In the genomic region with DNA sequence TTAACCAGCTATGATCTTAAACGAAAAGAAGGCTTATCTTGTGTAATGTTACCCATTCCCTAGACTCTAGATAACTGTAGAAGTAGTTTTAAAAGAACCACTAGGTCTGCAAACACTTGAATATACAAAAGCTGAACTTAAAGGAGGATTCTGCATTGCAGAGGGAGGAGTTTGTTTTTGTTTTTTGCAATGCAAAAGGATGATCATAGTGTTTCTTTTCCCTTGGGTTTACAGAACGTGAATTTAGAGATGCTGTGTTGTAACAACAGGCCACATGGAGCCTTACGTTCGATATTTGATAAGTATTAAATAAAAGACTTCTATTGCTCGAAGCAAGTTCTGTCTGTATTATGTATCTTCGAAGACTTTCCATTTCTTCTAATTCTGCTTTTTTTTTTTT, we compare ENCODE assay signal across 8 cellular contexts.
DNase-seq lines count a peak whose midpoint lies in the region; ATAC-seq and TF ChIP-seq lines count a peak whose summit lies in the region.

No MANE protein-coding gene starts in this region.

- H2AFZ ChIP-seq in OCI-LY3 (ENCODE audit: low read depth, low read length), result no peak overlapping the region

- H3K4me3 ChIP-seq in OCI-LY3 (ENCODE audit: low read length) (peak overlapping the region; percentile 82), endocrine pancreas (ENCODE audit: control insufficient read depth, insufficient read depth, low read length) (peak overlapping the region; percentile 77)

- H3K36me3 ChIP-seq in OCI-LY3 (replicated peaks; ENCODE audit: low read depth, low read length) (peaks cover 23% of the 10 kb centered on the region), endocrine pancreas (ENCODE audit: control insufficient read depth, insufficient read depth, low read length) (no peaks in the 10 kb centered on the region)

- H3K4me1 Mint-ChIP-seq in Calu3 (ENCODE audit: low read depth, unreplicated experiment), result peaks cover 34% of the 10 kb centered on the region
- H3K4me1 Mint-ChIP-seq in neural crest cell, result peaks cover 14% of the 10 kb centered on the region

- BruUV-seq in Calu3 (replicated peaks; lab: Mats Ljungman, UMichigan), result TSS peak; percentile 42

- no peaks in the 10 kb centered on the region for H3K27me3 Mint-ChIP-seq in Calu3 (ENCODE audit: unreplicated experiment)
- H3K27me3 Mint-ChIP-seq in neural crest cell (ENCODE audit: low read depth), result no peaks in the 10 kb centered on the region

- intact Hi-C loops in Calu3 (cut with micrococcal nuclease; ENCODE audit: unreplicated experiment), result loop anchor here (10.0 kb wide), 1 partner anchor 152 kb away; no protein-coding TSS in a partner anchor

- H4K20me1 ChIP-seq in OCI-LY3 (ENCODE audit: insufficient read depth, low read length), result peaks cover 27% of the 10 kb centered on the region

- H3K79me2 ChIP-seq in OCI-LY3 (ENCODE audit: low read length), result peaks cover 58% of the 10 kb centered on the region

- no peaks in the 10 kb centered on the region for H3K9me3 Mint-ChIP-seq in Calu3 (ENCODE audit: low read depth, unreplicated experiment)
- no peaks in the 10 kb centered on the region for H3K9me3 Mint-ChIP-seq in neural crest cell

- TF ChIP-seq CTCF in Calu3 (IDR thresholded peaks at IDR 0.05; ENCODE audit: unreplicated experiment), result no peak
- no peak for TF ChIP-seq CTCF in OCI-LY3 (IDR thresholded peaks at IDR 0.05; ENCODE audit: low read depth, low read length)
- TF ChIP-seq CTCF in neural crest cell (conservative IDR thresholded peaks at IDR 0.05), result no peak
- no peak for TF ChIP-seq CTCF in omental fat pad (IDR thresholded peaks at IDR 0.05)

- no peaks in the 10 kb centered on the region for H3K27me3 ChIP-seq in OCI-LY3 (ENCODE audit: low read depth, low read length)
- no peaks in the 10 kb centered on the region for H3K27me3 ChIP-seq in endocrine pancreas (ENCODE audit: control insufficient read depth, insufficient read depth, low read length)

- H3K27ac Mint-ChIP-seq in Calu3 (ENCODE audit: unreplicated experiment) (peak overlapping the region; percentile 83), neural crest cell (ENCODE audit: unreplicated experiment) (no peak overlapping the region)

- H3K27ac ChIP-seq in OCI-LY3 (ENCODE audit: low read length), result no peak overlapping the region

- H3K9me3 ChIP-seq in OCI-LY3 (ENCODE audit: insufficient read depth, low read length) (no peaks in the 10 kb centered on the region), endocrine pancreas (ENCODE audit: control insufficient read depth, low read length) (no peaks in the 10 kb centered on the region)

- H3K36me3 Mint-ChIP-seq in Calu3 (ENCODE audit: insufficient read depth, unreplicated experiment) (peaks cover 38% of the 10 kb centered on the region), neural crest cell (ENCODE audit: low read depth) (no peaks in the 10 kb centered on the region)

- H3K9ac ChIP-seq in OCI-LY3 (ENCODE audit: low read length) (peak overlapping the region; percentile 70), endocrine pancreas (ENCODE audit: control insufficient read depth, insufficient read depth, low read length) (no peak overlapping the region)

- peak overlapping the region; percentile 100 for H3K4me3 Mint-ChIP-seq in Calu3 (ENCODE audit: low read depth, unreplicated experiment)
- H3K4me3 Mint-ChIP-seq in neural crest cell, result peak overlapping the region; percentile 88

- H3K4me1 ChIP-seq in OCI-LY3 (ENCODE audit: low read length) (peaks cover 32% of the 10 kb centered on the region), endocrine pancreas (ENCODE audit: control insufficient read depth, insufficient read depth, low read length) (peaks cover 3% of the 10 kb centered on the region)

- CTCF ChIA-PET in Calu3 (lab: Charles Lee), result interaction anchor here (1.4 kb wide), 1 partner anchor 33 kb away, joined by 3 read pairs; no protein-coding TSS in a partner anchor

- in situ Hi-C loops in G401 (cut with HindIII; ENCODE audit: low sequenced_read_pairs), result no loop called here

- DNase-seq in Calu3, result no peak
- no peak for DNase-seq in neural crest cell (ENCODE audit: low read depth, low spot score)
- DNase-seq in G401 (ENCODE audit: low spot score), result no peak
- no peak for DNase-seq in omental fat pad (ENCODE audit: low spot score)
- DNase-seq in NCI-H1436 treated with DMSO at 0.1 percent for 48 hours (lab: John Stamatoyannopoulos, UW), result no peak

- H3K4me2 ChIP-seq in OCI-LY3 (ENCODE audit: low read length), result peak overlapping the region; percentile 55

- ATAC-seq in HG03521 (IDR thresholded peaks at IDR 0.05; ENCODE audit: unreplicated experiment), result no peak
- ATAC-seq in omental fat pad (ENCODE audit: low FRiP score), result no peak
